Comparison of ENCODE assay signal across 20 cellular contexts in genomic region chr9:2173170-2173569, GRCh38.
DNase-seq lines count a peak whose midpoint lies in the region; ATAC-seq, FAIRE-seq and TF ChIP-seq lines count a peak whose summit lies in the region.
"Had no signal": no experiment of that assay in that cellular context is flagged by ENCODE, and none has a peak within 500 bp of the region (broad histone marks: within the 10 kb centered on the region; RNA-seq: fewer than 3 reads in every experiment).

No MANE protein-coding gene starts in this region.

- ATAC-seq in Right ventricle myocardium inferior: peak; percentile 49
- no peak for ATAC-seq in right cardiac atrium
- no peak for ATAC-seq in CD4-positive, alpha-beta T cell (ENCODE audit: poor library complexity)
- no peak for ATAC-seq in HG03039 (IDR thresholded peaks at IDR 0.05; ENCODE audit: unreplicated experiment)
- ATAC-seq: PC-3 had no signal

- H3K27me3 Mint-ChIP-seq in CD4-positive, alpha-beta T cell: no peaks in the 10 kb centered on the region
- H3K27me3 Mint-ChIP-seq: CD4-positive, alpha-beta memory T cell; IgD-negative memory B cell had no signal

- no peak overlapping the region for H3K4me3 Mint-ChIP-seq in CD4-positive, alpha-beta T cell
- H3K4me3 Mint-ChIP-seq: CD4-positive, alpha-beta memory T cell had no signal

- H3K36me3 Mint-ChIP-seq in CD4-positive, alpha-beta T cell (ENCODE audit: low read depth): peaks cover 81% of the 10 kb centered on the region

- H3K27ac ChIP-seq in right cardiac atrium (ENCODE audit: low read length) (no peak overlapping the region), small intestine (ENCODE audit: low read depth in 1 of 2, low read length in 1 of 2) (no peak overlapping the region)
- H3K27ac ChIP-seq in CD4-positive, alpha-beta T cell (ENCODE audit: low read depth, low read length): no peak overlapping the region
- H3K27ac ChIP-seq: SK-N-MC had no signal

- POLR2A ChIA-PET in CD4-positive, alpha-beta T cell (lab: Charles Lee): no interaction called here

- H3K9me3 ChIP-seq in right cardiac atrium (ENCODE audit: control insufficient read depth, low read length): no peaks in the 10 kb centered on the region
- H3K9me3 ChIP-seq in CD4-positive, alpha-beta T cell (ENCODE audit: control insufficient read depth, low read length): no peaks in the 10 kb centered on the region
- no peaks in the 10 kb centered on the region for H3K9me3 ChIP-seq in small intestine (ENCODE audit: control insufficient read depth, low read depth)
- H3K9me3 ChIP-seq: Caco-2 had no signal

- no peaks in the 10 kb centered on the region for H3K27me3 ChIP-seq in right cardiac atrium (ENCODE audit: control insufficient read depth, insufficient read depth)
- no peaks in the 10 kb centered on the region for H3K27me3 ChIP-seq in CD4-positive, alpha-beta T cell (ENCODE audit: control insufficient read depth, insufficient read depth, low read length)
- no peaks in the 10 kb centered on the region for H3K27me3 ChIP-seq in small intestine (ENCODE audit: control insufficient read depth in 2 of 2, insufficient read depth in 2 of 2, low read length in 2 of 2)

- H3K4me1 ChIP-seq in right cardiac atrium (ENCODE audit: control insufficient read depth, insufficient read depth, low read length) (peaks cover 3% of the 10 kb centered on the region), small intestine (ENCODE audit: control insufficient read depth in 2 of 2, insufficient read depth in 1 of 2, low read depth in 1 of 2, low read length in 1 of 2) (no peaks in the 10 kb centered on the region)
- H3K4me1 ChIP-seq: Caco-2 had no signal

- H3K27ac Mint-ChIP-seq in CD4-positive, alpha-beta T cell: peak overlapping the region; percentile 1

- H3K4me3 ChIP-seq in right cardiac atrium (ENCODE audit: low read length) (no peak overlapping the region), small intestine (ENCODE audit: low read depth in 1 of 2, low read length in 2 of 2) (no peak overlapping the region)
- H3K4me3 ChIP-seq: SK-N-MC had no signal

- CTCF ChIA-PET in CD4-positive, alpha-beta T cell (lab: Charles Lee): no interaction called here

- DNase-seq in Right ventricle myocardium inferior (ENCODE audit: missing footprints) (no peak), right cardiac atrium (no peak), NCI-H1436 (lab: John Stamatoyannopoulos, UW) (peak; percentile 49), myocyte (ENCODE audit: low read depth) (peak; percentile 18), small intestine (no peak)
- DNase-seq in CD4-positive, alpha-beta T cell: no peak
- DNase-seq: Caco-2; CD4-positive, alpha-beta memory T cell; DMS 273 treated with DMSO at 0.1 percent for 48 hours; DMS79 treated with DMSO at 0.1 percent for 48 hours; NCI-H1105; NCI-H1930; NCI-H446; NCI-H526; PC-3; SHP77 treated with DMSO at 0.1 percent for 48 hours had no signal

- 79% methylated on average over 1 of the region's 1 CpG for WGBS in right cardiac atrium
- WGBS in small intestine, 3 donors: 100% methylated on average over 1 of the region's 1 CpG

- TF ChIP-seq CTCF in CD4-positive, alpha-beta T cell (IDR thresholded peaks at IDR 0.05): no peak

- H3K4me1 Mint-ChIP-seq in CD4-positive, alpha-beta T cell (ENCODE audit: low read depth): peaks cover 22% of the 10 kb centered on the region

- peaks cover 2 to 3% of the 10 kb centered on the region in 2 donors for H3K36me3 ChIP-seq in small intestine (ENCODE audit: control insufficient read depth in 2 of 2, insufficient read depth in 2 of 2, low read length in 2 of 2)

- H3K9me3 Mint-ChIP-seq in CD4-positive, alpha-beta T cell: no peaks in the 10 kb centered on the region
- H3K9me3 Mint-ChIP-seq: IgD-negative memory B cell had no signal

- intact Hi-C loops in Right ventricle myocardium inferior (cut with DNase I): no loop called here
- intact Hi-C loops in right cardiac atrium (cut with DNase I): no loop called here
- intact Hi-C loops in CD4-positive, alpha-beta T cell (cut with DNase I, micrococcal nuclease): no loop called here

- FAIRE-seq in small intestine (lab: Jason Lieb, UNC): no peak
- FAIRE-seq: H54 had no signal

Comparison
In these comparisons a context has a peak if more than half of its experiments do, and no peak if none do; other contexts are left out.
1. DNase-seq: peak in NCI-H1436 (single experiment) and myocyte (single experiment); none in Right ventricle myocardium inferior (single experiment), right cardiac atrium (0 of 3), CD4-positive, alpha-beta T cell (0 of 10) and small intestine (single experiment).